Comparison of ENCODE assay signal across 14 cellular contexts in the genomic region with DNA sequence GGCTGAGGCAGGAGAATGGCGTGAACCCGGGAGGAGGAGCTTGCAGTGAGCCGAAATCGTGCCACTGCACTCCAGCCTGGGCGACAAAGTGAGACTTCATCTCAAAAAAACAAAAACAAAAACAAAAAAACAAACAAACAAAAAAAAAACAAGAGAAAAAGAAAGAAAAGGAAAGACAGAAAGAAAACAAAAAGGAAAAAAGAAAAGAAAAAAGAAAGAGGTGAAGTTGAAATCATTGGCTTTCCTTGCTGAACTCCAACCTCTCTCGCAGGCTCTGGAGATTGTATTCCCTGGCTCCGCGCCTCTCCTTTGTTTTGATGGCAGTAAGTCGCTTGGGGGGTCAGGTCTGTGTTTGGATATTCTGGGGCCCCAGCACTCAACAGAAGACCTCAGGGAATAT. TPM values are rescaled to one million over a fixed set of nuclear protein-coding genes. Genes with fewer than 3 reads are reported as not detected.
A peak's percentile ranks its signal among the peaks of the same experiment; 100 is the strongest.
DNase-seq lines count a peak whose midpoint lies in the region; ATAC-seq, FAIRE-seq and TF ChIP-seq lines count a peak whose summit lies in the region.
"Not testable (repeated sequence)": the region's sequence is repeated elsewhere in the genome, so short reads cannot be mapped to it uniquely, and the experiment has no call there.
"Had no signal": no experiment of that assay in that cellular context is flagged by ENCODE, and none has a peak within 500 bp of the region (broad histone marks: within the 10 kb centered on the region; RNA-seq: fewer than 3 reads in every experiment).

No MANE protein-coding gene starts in this region.

- POLR2A ChIA-PET in T-cell (lab: Charles Lee) = not testable (repeated sequence)

- H3F3A ChIP-seq in GM23338 (replicated peaks; ENCODE audit: low read depth) = peaks cover 15% of the 10 kb centered on the region; the same call in 1 of the 2 replicates

- FAIRE-seq in astrocyte (lab: Jason Lieb, UNC) = not testable (repeated sequence)

- not testable (repeated sequence) for H3K9me3 ChIP-seq in astrocyte (ENCODE audit: insufficient read depth, low read depth, low read length)

- H3K4me1 Mint-ChIP-seq in GM23338 (peaks cover 22% of the 10 kb centered on the region), T-cell (peaks cover 13 to 19% (median 17%) of the 10 kb centered on the region in 3 donors)
- H3K4me1 Mint-ChIP-seq in astrocyte (ENCODE audit: low read depth, unreplicated experiment); nephron: not testable (repeated sequence)

- H3K27me3 ChIP-seq in GM23338 (ENCODE audit: insufficient read depth) (peaks cover 73% of the 10 kb centered on the region), astrocyte (ENCODE audit: insufficient read depth, low read length) (peaks cover 19% of the 10 kb centered on the region)

- H2AFZ ChIP-seq in GM23338 (peak overlapping the region; percentile 97), astrocyte (ENCODE audit: low read depth, low read length) (peak overlapping the region; percentile 79)

- not testable (repeated sequence) for H3K36me3 Mint-ChIP-seq in GM23338 (ENCODE audit: low read depth); T-cell; astrocyte (ENCODE audit: low read depth, unreplicated experiment); nephron (ENCODE audit: low read depth)

- H3K27me3 Mint-ChIP-seq in GM23338 (ENCODE audit: insufficient read depth, low read depth, poor library complexity) (peaks cover 31% of the 10 kb centered on the region), T-cell (peaks cover 65 to 88% of the 10 kb centered on the region in 2 donors), astrocyte (ENCODE audit: low read depth, unreplicated experiment) (peaks cover 50% of the 10 kb centered on the region), nephron (ENCODE audit: low read depth) (peaks cover 93% of the 10 kb centered on the region)

- not testable (repeated sequence) for H3K4me1 ChIP-seq in GM23338 (ENCODE audit: insufficient read depth)
- peaks cover 13% of the 10 kb centered on the region for H3K4me1 ChIP-seq in astrocyte (ENCODE audit: insufficient read depth, low read length)

- H3K27ac Mint-ChIP-seq in GM23338; T-cell; astrocyte (ENCODE audit: unreplicated experiment); nephron: not testable (repeated sequence)

- H3K4me3 ChIP-seq in GM23338 = peak overlapping the region; percentile 85
- H3K4me3 ChIP-seq in astrocyte (ENCODE audit: insufficient read depth, low read depth, low read length) = peak overlapping the region; percentile 68
- peak overlapping the region; percentile 74 for H3K4me3 ChIP-seq in fibroblast of the aortic adventitia (ENCODE audit: low read depth, low read length)

- DNase-seq in GM23338 (ENCODE audit: low spot score); T-cell; astrocyte (ENCODE audit: low read depth); fibroblast of the aortic adventitia (ENCODE audit: low read depth): not testable (repeated sequence)

- H3K9me3 Mint-ChIP-seq in GM23338; T-cell; astrocyte (ENCODE audit: unreplicated experiment); nephron: not testable (repeated sequence)

- H4K20me1 ChIP-seq in GM23338 (replicated peaks; ENCODE audit: insufficient read depth); astrocyte (ENCODE audit: insufficient read depth, low read length): not testable (repeated sequence)

- H3K4me2 ChIP-seq in GM23338 = peak overlapping the region; percentile 96
- peak overlapping the region; percentile 80 for H3K4me2 ChIP-seq in astrocyte (ENCODE audit: low read length)

- CTCF ChIA-PET in T-cell (lab: Charles Lee) = interaction anchor here in 1 of 2 donors (0.7 kb wide), 1 partner anchor 11 kb away, joined by 3 read pairs; no protein-coding TSS in a partner anchor

- H3K36me3 ChIP-seq in GM23338 (ENCODE audit: insufficient read depth); astrocyte (ENCODE audit: insufficient read depth, low read length): not testable (repeated sequence)

- not testable (repeated sequence) for H3K9me2 ChIP-seq in GM23338 (ENCODE audit: insufficient read depth)

- not testable (repeated sequence) for ATAC-seq in GM23338; T-cell (replicated peaks in 1 of 4)

- H3K4me3 Mint-ChIP-seq in GM23338 (peak overlapping the region; percentile 77), T-cell (peak overlapping the region in 2 of 3 donors; percentile 41 to 75), astrocyte (ENCODE audit: unreplicated experiment) (peak overlapping the region; percentile 83), nephron (peak overlapping the region; percentile 66 to 80 (median 68))

- not testable (repeated sequence) for TF ChIP-seq CTCF in GM23338 (conservative IDR thresholded peaks at IDR 0.05; ENCODE audit: low read depth in 2 of 2); astrocyte (IDR thresholded peaks at IDR 0.05; ENCODE audit: insufficient read depth, low read depth, low read length); fibroblast of the aortic adventitia (IDR thresholded peaks at IDR 0.05; ENCODE audit: insufficient read depth, low read length); nephron (IDR thresholded peaks at IDR 0.05; ENCODE audit: unreplicated experiment in 3 of 3)

- H3K27ac ChIP-seq in GM23338 (ENCODE audit: low read depth) = not testable (repeated sequence)
- H3K27ac ChIP-seq in astrocyte (ENCODE audit: low read depth, low read length) = peak overlapping the region; percentile 27

- not testable (repeated sequence) for H3K79me2 ChIP-seq in GM23338 (replicated peaks; ENCODE audit: insufficient read depth); astrocyte (ENCODE audit: insufficient read depth, low read length)

- H3K9ac ChIP-seq in astrocyte (ENCODE audit: low read length) = peak overlapping the region; percentile 50

RNA-seq across cellular contexts. Expression of a gene that starts 5.9 kb away (rescaled TPM):
- 5.6 and 8.5 TPM in 2 replicates for total RNA-seq in GM23338 (2014; rRNA removed; shearing (Covaris generic))
- 8.8 and 9.0 TPM in 2 replicates for polyA plus RNA-seq in GM23338 (2016; fragmentation: Nextera tagmentation; extraction: Ambion mirVana)
- total RNA-seq in T-cell = not detected
- 1.3 and 1.8 TPM in 2 replicates for total RNA-seq in astrocyte
- 0.33 and 1.5 TPM in 2 replicates for total RNA-seq in fibroblast of the aortic adventitia (ENCODE audit: low replicate concordance)
- total RNA-seq: T-helper 1 cell treated with Interleukin-12 subunit alpha and Interleukin-12 subunit beta and Interleukin-4 antibody, amounts not matched to agents 30 ng/mL and 1 ng/mL, for 36 hours had no signal

RNA-seq across cellular contexts. Expression of a gene that starts 7.8 kb away (rescaled TPM):
- 0.54 and 2.1 TPM in 2 replicates for total RNA-seq in GM23338 (2014; rRNA removed; shearing (Covaris generic))
- 4.0 and 4.7 TPM in 2 replicates for polyA plus RNA-seq in GM23338 (2016; fragmentation: Nextera tagmentation; extraction: Ambion mirVana)
- total RNA-seq in T-cell (1 to 10 TPM in 2 of 5 donors, not detected in 3; 2.7 to 2.9 TPM), astrocyte (1.1 and 1.9 TPM in 2 replicates), fibroblast of the aortic adventitia (ENCODE audit: low replicate concordance) (0.45 TPM in 1 of 2 replicates, not detected in the other)
- total RNA-seq: activated naive CD4-positive, alpha-beta T cell treated with anti-CD3 and anti-CD28 coated beads, Interleukin-2, amount 50 U/mL, for 72 hours; activated T-cell treated with anti-CD3 and anti-CD28 coated beads, Interleukin-2, amount 50 U/mL, for 4 hours; H4; HepG2; M059J; smooth muscle cell; T-helper 1 cell treated with Interleukin-12 subunit alpha and Interleukin-12 subunit beta and Interleukin-4 antibody, amounts not matched to agents 30 ng/mL and 1 ng/mL, for 36 hours; vagina had no signal
- polyA plus RNA-seq: HepG2, smooth muscle cell had no signal

RNA-seq across cellular contexts. Expression of a gene that starts 14.8 kb away (rescaled TPM):
- 21.5 and 27.9 TPM in 2 replicates for total RNA-seq in GM23338 (2014; rRNA removed; shearing (Covaris generic))
- polyA plus RNA-seq in GM23338 (2016; fragmentation: Nextera tagmentation; extraction: Ambion mirVana) = 150 and 153 TPM in 2 replicates
- total RNA-seq in T-cell (not detected), astrocyte (not detected in 2 replicates), fibroblast of the aortic adventitia (ENCODE audit: low replicate concordance) (not detected in 2 replicates)
- total RNA-seq: activated CD8-positive, alpha-beta T cell treated with anti-CD3 and anti-CD28 coated beads, Interleukin-2, amount 10 ng/mL, durations not matched to agents 7 days and 5 days; activated naive CD4-positive, alpha-beta T cell treated with anti-CD3 and anti-CD28 coated beads, Interleukin-2, amount 50 U/mL, for 72 hours; activated T-cell treated with anti-CD3 and anti-CD28 coated beads, Interleukin-2, amount 50 U/mL, for 4 hours; H4; M059J; smooth muscle cell; T-helper 1 cell treated with Interleukin-12 subunit alpha and Interleukin-12 subunit beta and Interleukin-4 antibody, amounts not matched to agents 30 ng/mL and 1 ng/mL, for 36 hours; vagina had no signal

RNA-seq across cellular contexts. Expression of a gene that starts 23.3 kb away (rescaled TPM):
- total RNA-seq in GM23338 (2014; rRNA removed; shearing (Covaris generic)) = 51.4 and 59.3 TPM in 2 replicates
- polyA plus RNA-seq in GM23338 (2016; fragmentation: Nextera tagmentation; extraction: Ambion mirVana) = 139 and 150 TPM in 2 replicates
- total RNA-seq in T-cell (under 1 TPM in 2 of 5 donors, not detected in 3; 0.36 to 0.76 TPM), astrocyte (7.1 and 8.3 TPM in 2 replicates), fibroblast of the aortic adventitia (ENCODE audit: low replicate concordance) (1.1 and 4.3 TPM in 2 replicates)
- total RNA-seq: activated CD8-positive, alpha-beta T cell treated with anti-CD3 and anti-CD28 coated beads, Interleukin-2, amount 10 ng/mL, durations not matched to agents 7 days and 5 days; activated T-cell treated with anti-CD3 and anti-CD28 coated beads, Interleukin-2, amount 50 U/mL, for 4 hours; T-helper 1 cell treated with Interleukin-12 subunit alpha and Interleukin-12 subunit beta and Interleukin-4 antibody, amounts not matched to agents 30 ng/mL and 1 ng/mL, for 36 hours had no signal

RNA-seq across cellular contexts. Expression of a gene that starts 37.0 kb away (rescaled TPM):
- 0.12 and 2.1 TPM in 2 replicates for total RNA-seq in GM23338 (2014; rRNA removed; shearing (Covaris generic))
- 0.12 and 0.16 TPM in 2 replicates for polyA plus RNA-seq in GM23338 (2016; fragmentation: Nextera tagmentation; extraction: Ambion mirVana)
- total RNA-seq in T-cell (1 to 10 TPM in 1 of 5 donors, under 1 TPM in 2, not detected in 2; 0.16 to 1.1 (median 0.51) TPM), astrocyte (0.99 and 1.0 TPM in 2 replicates), fibroblast of the aortic adventitia (ENCODE audit: low replicate concordance) (6.5 and 7.8 TPM in 2 replicates)
- total RNA-seq: activated CD8-positive, alpha-beta T cell treated with anti-CD3 and anti-CD28 coated beads, Interleukin-2, amount 10 ng/mL, durations not matched to agents 7 days and 5 days had no signal
- polyA plus RNA-seq: smooth muscle cell had no signal

Comparison
In these comparisons a context has a peak if more than half of its experiments do, and no peak if none do; other contexts are left out.
1. RNA of a gene that starts 14.8 kb away (total RNA-seq): 21.5 to 27.9 TPM in GM23338; not detected in astrocyte, not detected in T-cell and not detected in fibroblast of the aortic adventitia; every median in the first group is over 10 times any median in the second.
2. Peak in every context shown above with its lines, with median percentiles within 50 percentile points of each other: H3K4me3 ChIP-seq and H3K4me3 Mint-ChIP-seq.